In the genomic region with DNA sequence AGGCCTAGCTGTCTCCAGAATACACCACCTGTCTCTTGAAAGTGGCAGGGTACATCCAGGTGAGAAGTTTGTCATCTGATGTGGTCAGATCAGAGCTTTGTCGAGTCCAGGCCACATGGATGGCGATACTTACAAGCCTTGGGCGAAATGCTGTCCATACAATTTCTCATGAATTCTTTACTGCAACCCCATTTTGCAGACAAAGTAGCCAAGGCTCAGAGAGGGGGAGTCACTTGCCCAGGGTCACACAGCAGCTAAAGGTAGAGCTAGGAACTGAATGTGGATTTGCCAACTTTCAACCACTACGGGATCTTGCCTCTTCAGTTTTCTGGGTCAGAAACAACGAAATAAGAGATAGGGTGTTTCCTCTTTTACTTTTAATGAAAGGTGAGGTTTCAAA, we compare ENCODE assay signal across 22 cellular contexts. TPM values are rescaled to one million over a fixed set of nuclear protein-coding genes. Genes with fewer than 3 reads are reported as not detected.
A peak's percentile ranks its signal among the peaks of the same experiment; 100 is the strongest.
DNase-seq lines count a peak whose midpoint lies in the region; ATAC-seq, FAIRE-seq and TF ChIP-seq lines count a peak whose summit lies in the region.
"Had no signal": no experiment of that assay in that cellular context is flagged by ENCODE, and none has a peak within 500 bp of the region (broad histone marks: within the 10 kb centered on the region; RNA-seq: fewer than 3 reads in every experiment).

No MANE protein-coding gene starts in this region.

- no peaks in the 10 kb centered on the region for H3K36me3 ChIP-seq in HEK293 (ENCODE audit: control insufficient read depth in 2 of 2, insufficient read depth in 1 of 2, low read length in 2 of 2)
- no peaks in the 10 kb centered on the region for H3K36me3 ChIP-seq in K562 (ENCODE audit: control insufficient read depth, insufficient read depth, low read length)
- H3K36me3 ChIP-seq in neuronal stem cell (replicated peaks in 1 of 2; ENCODE audit: control insufficient read depth in 2 of 2, insufficient read depth in 2 of 2, low read length in 2 of 2) = no peaks in the 10 kb centered on the region
- no peaks in the 10 kb centered on the region for H3K36me3 ChIP-seq in WERI-Rb-1
- H3K36me3 ChIP-seq: BLaER1 had no signal

- no peak overlapping the region for H4K8ac ChIP-seq in neuronal stem cell (ENCODE audit: low read depth, low read length)

- H2BK120ac ChIP-seq in neuronal stem cell (ENCODE audit: low read depth, low read length) = no peak overlapping the region

- ATAC-seq in K562 = no peak
- ATAC-seq: CD8-positive, alpha-beta T cell; HCT116 had no signal

- no peak overlapping the region for H2BK12ac ChIP-seq in neuronal stem cell (ENCODE audit: low read length)

- DNase-seq in K562 (ENCODE audit: extremely low read depth in 1 of 4, low spot score in 3 of 4) = no peak
- no peak for DNase-seq in neuronal stem cell (ENCODE audit: low spot score)
- no peak for DNase-seq in T-helper 2 cell
- no peak for DNase-seq in OCI-M1 (lab: John Stamatoyannopoulos, UW)
- no peak for DNase-seq in WERI-Rb-1
- DNase-seq: Caco-2; CD4-positive, CD25-positive, alpha-beta regulatory T cell; DMS153; DND-41; GM23248; H9; HFFc6 had no signal

- no peaks in the 10 kb centered on the region for H3K79me2 ChIP-seq in K562 (ENCODE audit: control insufficient read depth, insufficient read depth, low read length)

- H2AFZ ChIP-seq in K562 (ENCODE audit: low read depth, low read length) = no peak overlapping the region
- H2AFZ ChIP-seq in neuronal stem cell (ENCODE audit: low read length) = no peak overlapping the region
- H2AFZ ChIP-seq: GM23248 had no signal

- H3K9me3 ChIP-seq in HEK293 (ENCODE audit: control insufficient read depth, insufficient read depth, low read depth, low read length) (no peaks in the 10 kb centered on the region), K562 (replicated peaks; ENCODE audit: control insufficient read depth, insufficient read depth, low read depth, low read length) (peaks cover 2% of the 10 kb centered on the region; the same call in 1 of the 2 replicates), neuronal stem cell (replicated peaks in 1 of 2; ENCODE audit: control insufficient read depth in 2 of 2, insufficient read depth in 1 of 2, low read depth in 1 of 2, low read length in 2 of 2) (peaks cover 2 to 6% of the 10 kb centered on the region in 2 donors), WERI-Rb-1 (ENCODE audit: severe bottlenecking) (peaks cover 6% of the 10 kb centered on the region)
- H3K9me3 ChIP-seq: BLaER1, Caco-2 had no signal

- no peak overlapping the region for H3K4ac ChIP-seq in neuronal stem cell (ENCODE audit: low read length)

- H3K4me2 ChIP-seq in K562 (ENCODE audit: insufficient read depth, low read length) (no peak overlapping the region), neuronal stem cell (ENCODE audit: insufficient read depth, low read length, poor library complexity, severe bottlenecking) (no peak overlapping the region)
- H3K4me2 ChIP-seq: BLaER1 had no signal

- TF ChIP-seq RAD21 in K562 (CRISPR knock-in tag; conservative IDR thresholded peaks at IDR 0.05 in 1 of 2, IDR thresholded peaks at IDR 0.05 in 1 of 2) = no peak

- H4K91ac ChIP-seq in neuronal stem cell (ENCODE audit: low read depth, low read length, poor library complexity) = peak overlapping the region; percentile 25

- peak; percentile 44 for FAIRE-seq in K562 (lab: Jason Lieb, UNC)
- FAIRE-seq: G401.6, GM12892, GM19239 had no signal

- TF ChIP-seq EP300 in K562 (IDR thresholded peaks at IDR 0.05; ENCODE audit: low read length) = no peak

- H3K9ac ChIP-seq in K562 (ENCODE audit: insufficient read depth in 1 of 2, low read depth in 2 of 2, low read length in 2 of 2) (no peak overlapping the region), neuronal stem cell (ENCODE audit: low read depth, low read length, poor library complexity) (no peak overlapping the region)
- H3K9ac ChIP-seq: BLaER1, GM23248 had no signal

- no TSS peak for BruUV-seq in K562 (replicated peaks; lab: Mats Ljungman, UMichigan)

- no peak overlapping the region for H3K18ac ChIP-seq in neuronal stem cell (ENCODE audit: low read length)

- intact Hi-C loops in K562 (cut with micrococcal nuclease) = no loop called here

- no peak for TF ChIP-seq CTCF in HEK293 (tag by site-specific recombination; IDR thresholded peaks at IDR 0.05)
- TF ChIP-seq CTCF in K562 (IDR thresholded peaks at IDR 0.05 in 2 of 3, conservative IDR thresholded peaks at IDR 0.05 in 1 of 3; ENCODE audit: insufficient read depth in 2 of 3, low read depth in 1 of 3, low read length in 3 of 3) = no peak
- no peak for TF ChIP-seq CTCF in WERI-Rb-1 (IDR thresholded peaks at IDR 0.05; ENCODE audit: low read depth, low read length)

- no peak overlapping the region for H3K4me3 ChIP-seq in HEK293 (ENCODE audit: low read depth, low read length)
- H3K4me3 ChIP-seq in K562 = no peak overlapping the region
- H3K4me3 ChIP-seq in neuronal stem cell (ENCODE audit: low read length in 2 of 2) = no peak overlapping the region
- H3K4me3 ChIP-seq in WERI-Rb-1 (ENCODE audit: low read depth, low read length) = no peak overlapping the region
- H3K4me3 ChIP-seq: BLaER1, GM23248 had no signal

- H3K79me1 ChIP-seq in neuronal stem cell (ENCODE audit: low read depth, low read length) = no peaks in the 10 kb centered on the region

- H2BK5ac ChIP-seq in neuronal stem cell (ENCODE audit: low read length) = no peak overlapping the region

- H3K4me1 ChIP-seq in HEK293 (ENCODE audit: control insufficient read depth, insufficient read depth, low read length) = no peaks in the 10 kb centered on the region
- peaks cover 12 to 42% of the 10 kb centered on the region in 2 experiments; a peak in 4 of 5 replicates for H3K4me1 ChIP-seq in K562 (replicated peaks in 1 of 2; ENCODE audit: control insufficient read depth in 2 of 2, insufficient read depth in 2 of 2, low read length in 2 of 2)
- H3K4me1 ChIP-seq in neuronal stem cell (ENCODE audit: control insufficient read depth in 2 of 2, insufficient read depth in 1 of 2, low read depth in 1 of 2, low read length in 2 of 2) = peaks cover 12 to 35% of the 10 kb centered on the region in 2 donors
- H3K4me1 ChIP-seq: Caco-2 had no signal

- CTCF ChIA-PET in HEK293 (lab: Yijun Ruan, JAX) = interaction anchor here (0.7 to 1.4 kb wide), 3 partner anchors 8 to 42 kb away, joined by 5 to 9 read pairs (median 8); no protein-coding TSS in a partner anchor
- CTCF ChIA-PET in K562 (lab: Yijun Ruan, JAX; ENCODE audit: low intra/inter-chr PET ratio) = no interaction called here

- no peak overlapping the region for H2AK5ac ChIP-seq in neuronal stem cell (ENCODE audit: low read depth, low read length)

- H3K27ac ChIP-seq in HEK293 (ENCODE audit: extremely low read depth, low read depth, low read length) (no peak overlapping the region), K562 (ENCODE audit: extremely low read depth, low read depth, low read length) (no peak overlapping the region), neuronal stem cell (replicated peaks; ENCODE audit: low read length) (no peak overlapping the region), WERI-Rb-1 (no peak overlapping the region)
- H3K27ac ChIP-seq: BLaER1, C4-2B, GM23248 had no signal

- no peaks in the 10 kb centered on the region for H3K27me3 ChIP-seq in K562 (ENCODE audit: control insufficient read depth in 2 of 2, insufficient read depth in 2 of 2, low read length in 2 of 2)
- H3K27me3 ChIP-seq in neuronal stem cell (ENCODE audit: control insufficient read depth in 3 of 3, insufficient read depth in 3 of 3, low read depth in 1 of 3, low read length in 3 of 3) = no peaks in the 10 kb centered on the region
- no peaks in the 10 kb centered on the region for H3K27me3 ChIP-seq in WERI-Rb-1 (ENCODE audit: insufficient read depth, low read depth, severe bottlenecking)
- H3K27me3 ChIP-seq: BLaER1 had no signal

- 23% methylated on average over 5 of the region's 5 CpGs for WGBS in K562 (ENCODE audit: insufficient coverage, low coverage, missing lambda C conversion rate)
- WGBS in neuronal stem cell (ENCODE audit: extremely low coverage in 2 of 2, insufficient read length in 2 of 2, insufficient replicate concordance in 1 of 2), 2 donors = no CpG with 5 or more reads among the region's 5 CpGs

- no peak overlapping the region for H3K23ac ChIP-seq in neuronal stem cell (ENCODE audit: low read depth, low read length, poor library complexity)

- no peak overlapping the region for H3K14ac ChIP-seq in neuronal stem cell (ENCODE audit: low read length)

- in situ Hi-C loops in K562 (cut with MboI) = no loop called here

- POLR2A ChIA-PET in HEK293 (lab: Yijun Ruan, JAX) (no interaction called here), K562 (lab: Yijun Ruan, JAX) (interaction anchor here (0.6 to 0.8 kb wide), 2 partner anchors 11 to 83 kb away, joined by 3 read pairs; no protein-coding TSS in a partner anchor)

- H4K20me1 ChIP-seq in K562 (replicated peaks; ENCODE audit: control insufficient read depth, insufficient read depth, low read length) = no peaks in the 10 kb centered on the region; the same call in 1 of the 2 replicates
- H4K20me1 ChIP-seq: BLaER1 had no signal

- TF ChIP-seq POLR2A in K562 (conservative IDR thresholded peaks at IDR 0.05) = no peak

- no peak overlapping the region for H2BK15ac ChIP-seq in neuronal stem cell (ENCODE audit: low read length)

- no peaks in the 10 kb centered on the region for H3K9me1 ChIP-seq in K562 (ENCODE audit: control insufficient read depth, insufficient read depth, low read length)

TF ChIP-seq in HEK293, 187 proteins besides CTCF, POLR2A, EP300 and RAD21 (continues in another document):
- TF ChIP-seq ZNF776 (tag by site-specific recombination; IDR thresholded peaks at IDR 0.05; ENCODE audit: borderline replicate concordance) = no peak

TF ChIP-seq in K562, 482 proteins besides CTCF, POLR2A, EP300 and RAD21 (continues in another document):
- TF ChIP-seq MEIS2 (IDR thresholded peaks at IDR 0.05; ENCODE audit: partially characterized antibody) = no peak

RNA-seq across cellular contexts. Expression of a gene that starts 35.2 kb away (rescaled TPM):
- total RNA-seq in K562 (2011; cell fraction: chromatin; rRNA removed; ENCODE audit: low replicate concordance) = 0.67 and 3.0 TPM in 2 replicates
- total RNA-seq in K562 (2011; cell fraction: nucleolus; rRNA removed) = 2.5 and 3.2 TPM in 2 replicates
- total RNA-seq in K562 (2011; cell fraction: nucleoplasm; rRNA removed) = 0.76 and 0.88 TPM in 2 replicates
- total RNA-seq in K562 (2014; rRNA removed) = 0.53 and 0.64 TPM in 2 replicates
- total RNA-seq in K562 (2014; rRNA removed; fragmentation: Illumina TruSeq; extraction: Trizol) = 0.13 and 0.18 TPM in 2 replicates
- 0.25 and 0.38 TPM in 2 replicates for total RNA-seq in K562 (2015; rRNA removed; fragmentation: Illumina TruSeq; extraction: Trizol)
- 1.2 and 1.3 TPM in 2 replicates for total RNA-seq in K562 (2021)
- polyA plus RNA-seq in K562 (2011; rRNA removed) = 0.18 and 0.28 TPM in 2 replicates
- 0.19 and 0.67 TPM in 2 replicates for polyA plus RNA-seq in K562 (2011; cell fraction: cytosol; rRNA removed)
- 1.3 and 2.9 TPM in 2 replicates for polyA plus RNA-seq in K562 (2011; cell fraction: nucleus; rRNA removed)
- 0.25 and 0.68 TPM in 2 replicates for polyA plus RNA-seq in K562 (2012)
- polyA plus RNA-seq in K562 (2014; fragmentation: Illumina TruSeq; extraction: Trizol) = 0.13 and 0.29 TPM in 2 replicates
- not detected for polyA plus RNA-seq in K562 (2014; fragmentation: Nextera tagmentation; extraction: Ambion mirVana)
- polyA plus RNA-seq in K562 (2014; rRNA removed) = 0.43 and 0.44 TPM in 2 replicates
- polyA minus RNA-seq in K562 (2011; rRNA and poly(A)+ RNA removed) = 0.24 and 0.91 TPM in 2 replicates
- 1.3 and 2.3 TPM in 2 replicates for polyA minus RNA-seq in K562 (2011; cell fraction: cytosol; rRNA and poly(A)+ RNA removed)
- polyA minus RNA-seq in K562 (2011; cell fraction: nucleus; rRNA and poly(A)+ RNA removed) = 1.1 and 1.2 TPM in 2 replicates
- polyA plus RNA-seq in neuronal stem cell (2013, experiment 1 of 2) = 41.7 TPM
- polyA plus RNA-seq in neuronal stem cell (2013, experiment 2 of 2) = 41.7 TPM
- total RNA-seq: CD4-positive, CD25-positive, alpha-beta regulatory T cell; CD8-positive, alpha-beta T cell; GM23248; H4; HFFc6 had no signal
- polyA plus RNA-seq: AG04450, GM23248 had no signal
